Comparison of ENCODE assay signal across 24 cellular contexts in the genomic region with DNA sequence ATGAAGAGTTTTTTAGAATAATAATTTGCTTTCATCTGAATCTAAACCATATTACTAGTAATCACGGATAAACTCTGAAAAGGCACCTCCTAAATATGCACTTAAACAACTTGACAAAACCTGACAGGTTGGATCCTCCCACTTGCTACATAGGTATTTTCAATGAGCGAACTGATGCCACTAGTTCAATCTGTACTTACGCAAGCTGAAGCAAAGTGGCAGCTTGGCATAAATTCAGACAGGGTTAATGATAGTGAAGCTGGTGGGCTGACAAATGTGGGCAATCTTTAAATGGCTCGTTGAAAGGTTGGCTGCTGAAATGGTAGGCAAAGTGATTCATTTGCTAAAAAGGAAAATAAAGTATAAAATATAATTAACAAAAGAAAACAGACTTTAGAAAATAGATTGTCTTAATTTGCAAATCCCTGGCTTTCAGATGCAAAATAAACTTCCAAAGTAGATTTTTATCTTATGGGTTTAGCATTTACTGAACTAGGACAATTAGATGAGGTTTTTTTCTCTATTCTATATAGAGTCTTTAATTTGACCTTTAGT.
"Had no signal": no experiment of that assay in that cellular context is flagged by ENCODE, and none has a peak within 500 bp of the region (broad histone marks: within the 10 kb centered on the region; RNA-seq: fewer than 3 reads in every experiment).

No MANE protein-coding gene starts in this region.

- H3K27ac ChIP-seq: SJSA1, WERI-Rb-1 had no signal

- DNase-seq: activated CD4-positive, alpha-beta memory T cell treated with anti-CD3 and anti-CD28 coated beads, Interleukin-2, amount 10 ng/mL, durations not matched to agents 7 days and 5 days; activated CD4-positive, alpha-beta T cell treated with anti-CD3 and anti-CD28 coated beads for 36 hours; activated CD4-positive, alpha-beta T cell treated with anti-CD3 and anti-CD28 coated beads, Interleukin-2, amount 50 U/mL, for 1 hour; activated gamma-delta T cell treated with Interleukin-2 at 50 U/mL for 16 hours; activated naive CD4-positive, alpha-beta T cell treated with anti-CD3 and anti-CD28 coated beads, Interleukin-2, amount 10 ng/mL, durations not matched to agents 7 days and 5 days; activated naive CD8-positive, alpha-beta T cell treated with anti-CD3 and anti-CD28 coated beads for 36 hours; activated T-cell treated with anti-CD3 and anti-CD28 coated beads for 4 hours; activated T-cell treated with anti-CD3 and anti-CD28 coated beads, Interleukin-2, amount 50 U/mL, for 72 hours; cerebellar nuclear complex; Karpas-422; MM.1S; NCI-H146; NCI-H187 treated with DMSO at 0.1 percent for 48 hours; NCI-H2107; NCI-H345; NCI-H510A; NCI-H526 treated with DMSO at 0.1 percent for 48 hours; PC-3; SHP77; T-helper 17 cell; T1000; WERI-Rb-1 had no signal

- H3K27me3 ChIP-seq: SJSA1 had no signal

- H3K9me3 ChIP-seq: SJSA1 had no signal

- H3K4me3 ChIP-seq: K562, SJSA1 had no signal

- H3K36me3 ChIP-seq: SJSA1, WERI-Rb-1 had no signal

- ATAC-seq: activated CD4-positive, alpha-beta T cell treated with anti-CD3 and anti-CD28 coated beads for 36 hours; activated T-cell treated with anti-CD3 and anti-CD28 coated beads, Interleukin-2, amount 50 U/mL, for 72 hours; K562; PC-3; T-helper 17 cell had no signal

- H3K4me1 ChIP-seq: SJSA1 had no signal
